In the genomic region with DNA sequence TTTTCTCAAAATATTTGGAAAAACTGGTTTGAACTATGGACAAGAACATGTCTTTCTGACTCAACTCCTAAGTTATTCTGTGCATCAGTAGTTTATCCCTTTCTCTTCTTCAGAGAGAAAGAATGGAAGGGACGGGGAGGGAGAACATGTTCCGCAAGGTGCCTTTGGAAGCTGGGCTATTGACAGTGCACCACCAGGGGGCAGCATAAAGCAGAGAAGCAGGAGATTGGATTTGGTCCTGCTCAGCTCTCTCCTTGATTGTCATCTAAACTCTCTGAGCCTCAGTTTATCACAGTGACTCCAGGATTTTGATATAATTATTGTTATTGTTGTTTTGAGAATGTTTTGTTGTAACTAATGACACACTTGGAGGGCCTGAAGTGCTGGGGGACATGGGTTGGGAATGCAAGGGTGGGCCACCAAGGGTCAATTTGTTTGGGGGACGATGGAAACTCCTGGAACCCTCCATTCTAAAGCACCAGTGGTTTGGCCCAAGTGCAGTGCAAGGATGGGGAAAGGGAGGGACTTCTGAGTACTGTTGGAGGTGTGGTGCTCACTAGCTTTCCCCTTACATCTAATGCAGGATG, we compare ENCODE assay signal across 8 cellular contexts.
A peak's percentile ranks its signal among the peaks of the same experiment; 100 is the strongest.
DNase-seq lines count a peak whose midpoint lies in the region; ATAC-seq lines count a peak whose summit lies in the region.

No MANE protein-coding gene starts in this region.

- no peaks in the 10 kb centered on the region for H3K4me1 Mint-ChIP-seq in central memory CD8-positive, alpha-beta T cell

- no peaks in the 10 kb centered on the region for H3K9me3 Mint-ChIP-seq in central memory CD8-positive, alpha-beta T cell

- peaks cover 2% of the 10 kb centered on the region for H3K36me3 Mint-ChIP-seq in central memory CD8-positive, alpha-beta T cell (ENCODE audit: insufficient read depth)

- no peaks in the 10 kb centered on the region for H3K27me3 Mint-ChIP-seq in central memory CD8-positive, alpha-beta T cell

- H3K4me3 Mint-ChIP-seq in central memory CD8-positive, alpha-beta T cell, result no peak overlapping the region

- peak; percentile 75 for DNase-seq in ELF-1 (ENCODE audit: low read depth, low spot score)
- DNase-seq in NCI-H2196 (lab: John Stamatoyannopoulos, UW; ENCODE audit: unreplicated experiment), result peak; percentile 76
- DNase-seq in activated CD4-positive, CD25-positive, alpha-beta regulatory T cell treated with anti-CD3 and anti-CD28 coated beads, Interleukin-2, amount 50 U/mL, for 16 hours (ENCODE audit: low read depth, low spot score), result peak; percentile 70
- DNase-seq in central memory CD8-positive, alpha-beta T cell (ENCODE audit: low spot score in 2 of 2), result peak; percentile 38 to 57
- peak; percentile 64 for DNase-seq in kidney glomerular epithelial cell (lab: John Stamatoyannopoulos, UW)
- peak; percentile 85 to 90 for DNase-seq in stimulated activated CD4-positive, alpha-beta T cell treated with anti-CD3 and anti-CD28 coated beads, Interleukin-2, amount 100 ng/mL, for 48 hours

- no peak overlapping the region for H3K27ac Mint-ChIP-seq in central memory CD8-positive, alpha-beta T cell (ENCODE audit: low read depth)

- ATAC-seq in HG02759 (IDR thresholded peaks at IDR 0.05; ENCODE audit: unreplicated experiment), result peak; percentile 88
- no peak for ATAC-seq in central memory CD8-positive, alpha-beta T cell (replicated peaks; ENCODE audit: extremely low read depth, poor library complexity, severe bottlenecking)
- no peak for ATAC-seq in GM19452 (IDR thresholded peaks at IDR 0.05; ENCODE audit: unreplicated experiment)
